Comparison of ENCODE assay signal across 1 cellular context in the genomic region with DNA sequence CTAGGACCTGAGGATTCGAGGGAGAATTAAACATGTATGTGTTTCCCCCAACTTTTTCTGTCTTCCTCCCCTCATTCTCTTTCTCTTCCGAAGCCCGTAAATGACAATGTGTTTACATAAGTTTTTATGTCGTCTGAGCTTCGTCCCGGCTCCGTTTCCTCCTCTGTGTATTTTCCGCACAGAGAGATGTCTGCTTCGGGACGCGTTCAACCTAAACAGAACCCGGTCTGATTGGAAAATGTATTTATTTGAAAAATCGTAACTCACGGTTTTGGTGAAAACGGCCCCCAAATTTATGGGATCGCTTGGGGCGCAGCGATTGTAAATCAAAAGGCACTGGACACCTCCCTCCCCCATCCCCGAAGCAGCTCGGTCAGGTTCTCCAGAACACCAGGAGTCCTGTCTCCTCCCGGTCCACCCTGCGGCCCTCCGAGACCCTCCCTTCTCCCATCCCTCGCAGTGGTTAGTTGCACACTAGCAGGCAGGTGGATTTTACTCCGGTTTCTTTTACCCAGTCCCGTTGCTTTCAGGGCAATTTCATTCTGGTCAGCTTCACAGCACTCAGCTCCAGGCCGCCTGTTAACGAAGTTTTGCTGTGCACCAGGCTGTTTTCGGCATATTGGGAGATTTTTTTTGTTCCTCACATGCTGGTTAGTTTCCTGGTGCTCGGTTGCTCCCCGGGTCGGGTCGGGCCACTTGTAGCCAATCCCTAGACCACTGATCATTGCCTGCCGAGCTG.
TF ChIP-seq lines count a peak whose summit lies in the region.

No MANE protein-coding gene starts in this region.

TF ChIP-seq in K562, 482 proteins besides CTCF, POLR2A, EP300 and RAD21:
- TF ChIP-seq CBX2 (IDR thresholded peaks at IDR 0.05; ENCODE audit: insufficient read depth, low read length, poor library complexity, severe bottlenecking) (peak; percentile 29), ZNF436 (CRISPR knock-in tag; IDR thresholded peaks at IDR 0.05) (no peak), POLR2B (IDR thresholded peaks at IDR 0.05; ENCODE audit: low read depth, partially characterized antibody) (no peak), ZNF707 (CRISPR knock-in tag; conservative IDR thresholded peaks at IDR 0.05) (no peak)
- TF ChIP-seq, protein P1, sequence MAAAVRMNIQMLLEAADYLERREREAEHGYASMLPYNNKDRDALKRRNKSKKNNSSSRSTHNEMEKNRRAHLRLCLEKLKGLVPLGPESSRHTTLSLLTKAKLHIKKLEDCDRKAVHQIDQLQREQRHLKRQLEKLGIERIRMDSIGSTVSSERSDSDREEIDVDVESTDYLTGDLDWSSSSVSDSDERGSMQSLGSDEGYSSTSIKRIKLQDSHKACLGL (CRISPR knock-in tag; IDR thresholded peaks at IDR 0.05; ENCODE audit: borderline replicate concordance, poor library complexity, severe bottlenecking) = no peak
